In genomic region chr15:73873889-73874511, GRCh38 we compare ENCODE assay signal across 8 cellular contexts. TPM values are rescaled to one million over a fixed set of nuclear protein-coding genes. Genes with fewer than 3 reads are reported as not detected.
DNase-seq lines count a peak whose midpoint lies in the region; ATAC-seq, FAIRE-seq and TF ChIP-seq lines count a peak whose summit lies in the region.

No MANE protein-coding gene starts in this region.

- TF ChIP-seq POLR2A in GM12891 (IDR thresholded peaks at IDR 0.05; ENCODE audit: low read depth, low read length), result no peak

- peaks cover 45% of the 10 kb centered on the region for H3K27me3 Mint-ChIP-seq in activated T-helper 17 cell treated with anti-CD3 and anti-CD28 coated beads, Interleukin-2, amount 50 U/mL, for 72 hours

- no peaks in the 10 kb centered on the region for H3K9me3 Mint-ChIP-seq in activated T-helper 17 cell treated with anti-CD3 and anti-CD28 coated beads, Interleukin-2, amount 50 U/mL, for 72 hours

- H3K27me3 ChIP-seq in iPS DF 6.9 (ENCODE audit: control insufficient read depth, insufficient read depth, low read length), result no peaks in the 10 kb centered on the region

- H3K27ac Mint-ChIP-seq in activated T-helper 17 cell treated with anti-CD3 and anti-CD28 coated beads, Interleukin-2, amount 50 U/mL, for 72 hours, result no peak overlapping the region

- TF ChIP-seq CTCF in AG09319 (IDR thresholded peaks at IDR 0.05; ENCODE audit: low read depth, low read length) (peak; percentile 55), GM10248 (IDR thresholded peaks at IDR 0.05; ENCODE audit: control extremely low read depth, extremely low read depth, low read depth, missing control alignments) (peak; percentile 66)

- no peak overlapping the region for H3K4me3 Mint-ChIP-seq in activated T-helper 17 cell treated with anti-CD3 and anti-CD28 coated beads, Interleukin-2, amount 50 U/mL, for 72 hours

- POLR2A ChIA-PET in GM10248 (lab: Yijun Ruan, JAX), result no interaction called here

- H3K36me3 Mint-ChIP-seq in activated T-helper 17 cell treated with anti-CD3 and anti-CD28 coated beads, Interleukin-2, amount 50 U/mL, for 72 hours (ENCODE audit: low read depth), result no peaks in the 10 kb centered on the region

- no peak overlapping the region for H3K4me3 ChIP-seq in iPS DF 6.9 (ENCODE audit: low read length)

- WGBS in iPS DF 6.9 (ENCODE audit: insufficient coverage, insufficient read length), result no CpG with 5 or more reads among the region's 6 CpGs

- no peaks in the 10 kb centered on the region for H3K36me3 ChIP-seq in iPS DF 6.9 (ENCODE audit: control insufficient read depth, insufficient read depth, low read length)

- no peaks in the 10 kb centered on the region for H3K4me1 ChIP-seq in iPS DF 6.9 (ENCODE audit: control insufficient read depth, insufficient read depth, low read length)

- ATAC-seq in activated T-helper 17 cell treated with anti-CD3 and anti-CD28 coated beads, Interleukin-2, amount 50 U/mL, for 72 hours (replicated peaks), result peak; percentile 38
- no peak for ATAC-seq in HG03175 (IDR thresholded peaks at IDR 0.05; ENCODE audit: unreplicated experiment)

- no peak for FAIRE-seq in GM12891 (lab: Jason Lieb, UNC)

- CTCF ChIA-PET in GM10248 (lab: Yijun Ruan, JAX), result interaction anchor here (0.9 to 5.3 kb wide), 19 partner anchors 8 to 196 kb away, joined by 3 to 112 read pairs (median 5); no protein-coding TSS in a partner anchor

- H3K9me3 ChIP-seq in iPS DF 6.9 (ENCODE audit: control insufficient read depth, insufficient read depth, low read length), result no peaks in the 10 kb centered on the region

- DNase-seq in AG09319 (ENCODE audit: extremely low read depth, low read depth) (peak; percentile 27), GM10248 (ENCODE audit: extremely low spot score) (peak; percentile 53), NCI-H446 treated with DMSO at 0.1 percent for 48 hours (lab: John Stamatoyannopoulos, UW) (peak; percentile 19), iPS DF 6.9 (ENCODE audit: low read depth, low spot score) (peak; percentile 50), stromal cell of bone marrow (ENCODE audit: low read depth) (peak; percentile 42), GM12891 (ENCODE audit: insufficient read length, low spot score) (no peak)

- no peaks in the 10 kb centered on the region for H3K4me1 Mint-ChIP-seq in activated T-helper 17 cell treated with anti-CD3 and anti-CD28 coated beads, Interleukin-2, amount 50 U/mL, for 72 hours

- H3K27ac ChIP-seq in iPS DF 6.9 (ENCODE audit: low read length), result no peak overlapping the region

TF ChIP-seq in GM12891, 5 proteins besides CTCF, POLR2A, EP300 and RAD21:
- TF ChIP-seq POLR2AphosphoS5 (IDR thresholded peaks at IDR 0.05; ENCODE audit: low read depth, low read length), result no peak
- TF ChIP-seq SPI1 (IDR thresholded peaks at IDR 0.05; ENCODE audit: low read depth, low read length), result no peak
- TF ChIP-seq PAX5 (IDR thresholded peaks at IDR 0.05; ENCODE audit: insufficient read depth, low read length, severe bottlenecking), result no peak
- no peak for TF ChIP-seq TAF1 (IDR thresholded peaks at IDR 0.05; ENCODE audit: low read depth, low read length)
- no peak for TF ChIP-seq POU2F2 (IDR thresholded peaks at IDR 0.05; ENCODE audit: low read depth, low read length)

RNA-seq across cellular contexts. Expression of gene TBC1D21, which starts 0.6 kb away (rescaled TPM):
- total RNA-seq in activated T-helper 17 cell treated with anti-CD3 and anti-CD28 coated beads, Interleukin-2, amount 50 U/mL, for 72 hours, result not detected
- polyA plus RNA-seq in GM12891 (2012; ENCODE audit: low read depth, missing spikeins), result not detected

RNA-seq across cellular contexts. Expression of gene LOXL1, which starts 52.3 kb away (rescaled TPM):
- total RNA-seq in activated T-helper 17 cell treated with anti-CD3 and anti-CD28 coated beads, Interleukin-2, amount 50 U/mL, for 72 hours, result 1 to 10 TPM; 3.4 TPM
- not detected for polyA plus RNA-seq in GM12891 (2012; ENCODE audit: low read depth, missing spikeins)
